1 cellular context compared by ENCODE assay signal in the genomic region with DNA sequence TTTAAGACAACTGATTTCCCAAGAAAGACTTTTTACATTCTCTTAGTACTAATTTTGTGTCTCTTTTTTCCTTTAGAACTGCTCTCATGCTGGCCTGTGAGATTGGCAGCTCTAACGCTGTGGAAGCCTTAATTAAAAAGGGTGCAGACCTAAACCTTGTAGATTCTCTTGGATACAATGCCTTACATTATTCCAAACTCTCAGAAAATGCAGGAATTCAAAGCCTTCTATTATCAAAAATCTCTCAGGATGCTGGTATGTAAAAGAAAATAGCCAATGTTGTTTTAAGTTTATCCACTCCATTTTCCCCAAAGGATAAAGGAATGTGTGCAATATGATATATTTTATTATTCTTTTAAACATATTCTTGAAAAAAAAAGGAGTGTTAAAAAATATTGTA.
TF ChIP-seq lines count a peak whose summit lies in the region.

No MANE protein-coding gene starts in this region.

TF ChIP-seq in GM23338, 12 proteins besides CTCF, POLR2A, EP300 and RAD21 (continued from another document):
- TF ChIP-seq, protein P1, sequence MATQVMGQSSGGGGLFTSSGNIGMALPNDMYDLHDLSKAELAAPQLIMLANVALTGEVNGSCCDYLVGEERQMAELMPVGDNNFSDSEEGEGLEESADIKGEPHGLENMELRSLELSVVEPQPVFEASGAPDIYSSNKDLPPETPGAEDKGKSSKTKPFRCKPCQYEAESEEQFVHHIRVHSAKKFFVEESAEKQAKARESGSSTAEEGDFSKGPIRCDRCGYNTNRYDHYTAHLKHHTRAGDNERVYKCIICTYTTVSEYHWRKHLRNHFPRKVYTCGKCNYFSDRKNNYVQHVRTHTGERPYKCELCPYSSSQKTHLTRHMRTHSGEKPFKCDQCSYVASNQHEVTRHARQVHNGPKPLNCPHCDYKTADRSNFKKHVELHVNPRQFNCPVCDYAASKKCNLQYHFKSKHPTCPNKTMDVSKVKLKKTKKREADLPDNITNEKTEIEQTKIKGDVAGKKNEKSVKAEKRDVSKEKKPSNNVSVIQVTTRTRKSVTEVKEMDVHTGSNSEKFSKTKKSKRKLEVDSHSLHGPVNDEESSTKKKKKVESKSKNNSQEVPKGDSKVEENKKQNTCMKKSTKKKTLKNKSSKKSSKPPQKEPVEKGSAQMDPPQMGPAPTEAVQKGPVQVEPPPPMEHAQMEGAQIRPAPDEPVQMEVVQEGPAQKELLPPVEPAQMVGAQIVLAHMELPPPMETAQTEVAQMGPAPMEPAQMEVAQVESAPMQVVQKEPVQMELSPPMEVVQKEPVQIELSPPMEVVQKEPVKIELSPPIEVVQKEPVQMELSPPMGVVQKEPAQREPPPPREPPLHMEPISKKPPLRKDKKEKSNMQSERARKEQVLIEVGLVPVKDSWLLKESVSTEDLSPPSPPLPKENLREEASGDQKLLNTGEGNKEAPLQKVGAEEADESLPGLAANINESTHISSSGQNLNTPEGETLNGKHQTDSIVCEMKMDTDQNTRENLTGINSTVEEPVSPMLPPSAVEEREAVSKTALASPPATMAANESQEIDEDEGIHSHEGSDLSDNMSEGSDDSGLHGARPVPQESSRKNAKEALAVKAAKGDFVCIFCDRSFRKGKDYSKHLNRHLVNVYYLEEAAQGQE (IDR thresholded peaks at IDR 0.05; ENCODE audit: unreplicated experiment): no peak
- no peak for TF ChIP-seq NANOG (IDR thresholded peaks at IDR 0.05; ENCODE audit: borderline replicate concordance)
